37 cellular contexts compared by ENCODE assay signal in genomic region chr19:14320253-14320652, GRCh38.
"Had no signal": no experiment of that assay in that cellular context is flagged by ENCODE, and none has a peak within 500 bp of the region (broad histone marks: within the 10 kb centered on the region; RNA-seq: fewer than 3 reads in every experiment).

No MANE protein-coding gene starts in this region.

- H3K27ac ChIP-seq: adrenal gland, body of pancreas, brain microvascular endothelial cell, breast epithelium, colonic mucosa, VCaP had no signal

- H3K4me3 ChIP-seq: adrenal gland, body of pancreas, breast epithelium, colonic mucosa had no signal

- ATAC-seq: activated CD4-positive, CD25-positive, alpha-beta regulatory T cell treated with anti-CD3 and anti-CD28 coated beads, Interleukin-2, amount 50 U/mL, for 24 hours; activated CD8-positive, alpha-beta T cell treated with anti-CD3 and anti-CD28 coated beads for 36 hours; activated naive CD4-positive, alpha-beta T cell treated with anti-CD3 and anti-CD28 coated beads, Interleukin-2, amount 50 U/mL, for 72 hours; activated T-cell treated with anti-CD3 and anti-CD28 coated beads, Interleukin-2, amount 50 U/mL, for 4 hours; activated T-cell treated with anti-CD3 and anti-CD28 coated beads, Interleukin-2, amount 50 U/mL, for 72 hours; activated T-helper 17 cell treated with anti-CD3 and anti-CD28 coated beads, Interleukin-2, amount 50 U/mL, for 72 hours; body of pancreas; WTC11 had no signal

- H3K9me3 ChIP-seq: adrenal gland, colonic mucosa had no signal

- H3K27ac Mint-ChIP-seq: activated CD4-positive, alpha-beta memory T cell treated with anti-CD3 and anti-CD28 coated beads for 36 hours; activated CD4-positive, alpha-beta T cell treated with anti-CD3 and anti-CD28 coated beads, Interleukin-2, amount 10 ng/mL, durations not matched to agents 24 days and 14 days; activated CD8-positive, alpha-beta T cell treated with anti-CD3 and anti-CD28 coated beads for 36 hours; activated naive CD4-positive, alpha-beta T cell treated with anti-CD3 and anti-CD28 coated beads for 36 hours; activated naive CD8-positive, alpha-beta T cell treated with anti-CD3 and anti-CD28 coated beads for 36 hours; activated T-cell treated with anti-CD3 and anti-CD28 coated beads, Interleukin-2, amount 50 U/mL, for 72 hours; activated T-helper 1 cell treated with anti-CD3 and anti-CD28 coated beads, Interleukin-12 subunit alpha, Interleukin-12 subunit beta, Interleukin-2, Interleukin-4 antibody, amounts not matched to agents 30 ng/mL and 10 ng/mL and 1 ng/mL, durations not matched to agents 14 hours and 24 hours and 36 hours; activated T-helper 17 cell treated with anti-CD3 and anti-CD28 coated beads, Interleukin-2, amount 50 U/mL, for 72 hours; T-helper 1 cell treated with Interleukin-12 subunit alpha and Interleukin-12 subunit beta and Interleukin-4 antibody, amounts not matched to agents 30 μg/mL and 1 μg/mL, for 36 hours; T-helper 2 cell treated with Interferon-gamma antibody and Interleukin-4, amounts not matched to agents 5 μg/mL and 100 μg/mL, for 36 hours; WTC11 had no signal

- H3K27me3 ChIP-seq: brain microvascular endothelial cell, breast epithelium, colonic mucosa had no signal

- H3K36me3 ChIP-seq: adrenal gland, brain microvascular endothelial cell, breast epithelium, colonic mucosa had no signal

- H3K9me3 Mint-ChIP-seq: activated CD4-positive, alpha-beta memory T cell treated with anti-CD3 and anti-CD28 coated beads for 36 hours; activated CD4-positive, alpha-beta T cell treated with anti-CD3 and anti-CD28 coated beads, Interleukin-2, amount 10 ng/mL, durations not matched to agents 24 days and 14 days; activated CD8-positive, alpha-beta T cell treated with anti-CD3 and anti-CD28 coated beads for 36 hours; activated naive CD4-positive, alpha-beta T cell treated with anti-CD3 and anti-CD28 coated beads for 36 hours; activated naive CD4-positive, alpha-beta T cell treated with anti-CD3 and anti-CD28 coated beads, Interleukin-2, amount 50 U/mL, for 72 hours; activated naive CD8-positive, alpha-beta T cell treated with anti-CD3 and anti-CD28 coated beads for 36 hours; activated T-cell treated with anti-CD3 and anti-CD28 coated beads, Interleukin-2, amount 50 U/mL, for 4 hours; activated T-cell treated with anti-CD3 and anti-CD28 coated beads, Interleukin-2, amount 50 U/mL, for 72 hours; activated T-helper 1 cell treated with anti-CD3 and anti-CD28 coated beads, Interleukin-12 subunit alpha, Interleukin-12 subunit beta, Interleukin-2, Interleukin-4 antibody, amounts not matched to agents 30 ng/mL and 10 ng/mL and 1 ng/mL, durations not matched to agents 14 hours and 24 hours and 36 hours; activated T-helper 17 cell treated with anti-CD3 and anti-CD28 coated beads, Interleukin-2, amount 50 U/mL, for 72 hours; T-helper 1 cell treated with Interleukin-12 subunit alpha and Interleukin-12 subunit beta and Interleukin-4 antibody, amounts not matched to agents 30 μg/mL and 1 μg/mL, for 36 hours; T-helper 2 cell treated with Interferon-gamma antibody and Interleukin-4, amounts not matched to agents 5 μg/mL and 100 μg/mL, for 36 hours had no signal

- H3K4me3 Mint-ChIP-seq: activated CD4-positive, alpha-beta memory T cell treated with anti-CD3 and anti-CD28 coated beads for 36 hours; activated CD4-positive, alpha-beta T cell treated with anti-CD3 and anti-CD28 coated beads, Interleukin-2, amount 10 ng/mL, durations not matched to agents 24 days and 14 days; activated CD8-positive, alpha-beta T cell treated with anti-CD3 and anti-CD28 coated beads for 36 hours; activated naive CD4-positive, alpha-beta T cell treated with anti-CD3 and anti-CD28 coated beads for 36 hours; activated naive CD8-positive, alpha-beta T cell treated with anti-CD3 and anti-CD28 coated beads for 36 hours; activated T-cell treated with anti-CD3 and anti-CD28 coated beads, Interleukin-2, amount 50 U/mL, for 4 hours; activated T-cell treated with anti-CD3 and anti-CD28 coated beads, Interleukin-2, amount 50 U/mL, for 72 hours; activated T-helper 1 cell treated with anti-CD3 and anti-CD28 coated beads, Interleukin-12 subunit alpha, Interleukin-12 subunit beta, Interleukin-2, Interleukin-4 antibody, amounts not matched to agents 30 ng/mL and 10 ng/mL and 1 ng/mL, durations not matched to agents 14 hours and 24 hours and 36 hours; activated T-helper 17 cell treated with anti-CD3 and anti-CD28 coated beads, Interleukin-2, amount 50 U/mL, for 72 hours; T-helper 1 cell treated with Interleukin-12 subunit alpha and Interleukin-12 subunit beta and Interleukin-4 antibody, amounts not matched to agents 30 μg/mL and 1 μg/mL, for 36 hours; T-helper 2 cell treated with Interferon-gamma antibody and Interleukin-4, amounts not matched to agents 5 μg/mL and 100 μg/mL, for 36 hours; WTC11 had no signal

- H3K27me3 Mint-ChIP-seq: activated CD4-positive, alpha-beta memory T cell treated with anti-CD3 and anti-CD28 coated beads for 36 hours; activated CD8-positive, alpha-beta T cell treated with anti-CD3 and anti-CD28 coated beads for 36 hours; activated naive CD8-positive, alpha-beta T cell treated with anti-CD3 and anti-CD28 coated beads for 36 hours; activated T-helper 17 cell treated with anti-CD3 and anti-CD28 coated beads, Interleukin-2, amount 50 U/mL, for 72 hours had no signal

- H3K4me1 ChIP-seq: adrenal gland, body of pancreas, breast epithelium, colonic mucosa had no signal

- H3K36me3 Mint-ChIP-seq: activated CD4-positive, alpha-beta memory T cell treated with anti-CD3 and anti-CD28 coated beads for 36 hours; activated naive CD4-positive, alpha-beta T cell treated with anti-CD3 and anti-CD28 coated beads, Interleukin-2, amount 50 U/mL, for 72 hours; activated naive CD8-positive, alpha-beta T cell treated with anti-CD3 and anti-CD28 coated beads for 36 hours; WTC11 had no signal

- DNase-seq: activated CD4-positive, alpha-beta memory T cell treated with anti-CD3 and anti-CD28 coated beads for 36 hours; activated CD4-positive, alpha-beta T cell treated with anti-CD3 and anti-CD28 coated beads for 1 hour; activated CD4-positive, alpha-beta T cell treated with anti-CD3 and anti-CD28 coated beads for 4 hours; activated CD4-positive, alpha-beta T cell treated with anti-CD3 and anti-CD28 coated beads, Interleukin-2, amount 10 ng/mL, durations not matched to agents 24 days and 14 days; activated CD4-positive, alpha-beta T cell treated with anti-CD3 and anti-CD28 coated beads, Interleukin-2, amount 50 U/mL, for 1 hour; activated CD4-positive, alpha-beta T cell treated with anti-CD3 and anti-CD28 coated beads, Interleukin-2, amount 50 U/mL, for 4 hours; activated CD4-positive, CD25-positive, alpha-beta regulatory T cell; activated CD8-positive, alpha-beta memory T cell treated with anti-CD3 and anti-CD28 coated beads, Interleukin-2, amount 50 U/mL, for 4 hours; activated CD8-positive, alpha-beta T cell treated with anti-CD3 and anti-CD28 coated beads for 36 hours; activated effector memory CD4-positive, alpha-beta T cell treated with anti-CD3 and anti-CD28 coated beads, Interleukin-2, amount 50 U/mL, for 16 hours; activated gamma-delta T cell treated with Interleukin-2 at 50 U/mL for 16 hours; activated naive CD4-positive, alpha-beta T cell; activated naive CD4-positive, alpha-beta T cell treated with anti-CD3 and anti-CD28 coated beads for 36 hours; activated naive CD4-positive, alpha-beta T cell treated with anti-CD3 and anti-CD28 coated beads, Interleukin-2, amount 50 U/mL, for 16 hours; activated naive CD8-positive, alpha-beta T cell treated with anti-CD3 and anti-CD28 coated beads for 36 hours; activated T-cell treated with anti-CD3 and anti-CD28 coated beads for 4 hours; activated T-cell treated with anti-CD3 and anti-CD28 coated beads, Interleukin-2, amount 50 U/mL, for 1 hour; activated T-cell treated with anti-CD3 and anti-CD28 coated beads, Interleukin-2, amount 50 U/mL, for 4 hours; activated T-cell treated with anti-CD3 and anti-CD28 coated beads, Interleukin-2, amount 50 U/mL, for 72 hours; adrenal gland; amniotic stem cell; aorta; body of pancreas; brain microvascular endothelial cell; central memory CD4-positive, alpha-beta T cell; colonic mucosa; T-helper 2 cell; T-helper 9 cell had no signal

- H3K4me1 Mint-ChIP-seq: activated CD4-positive, alpha-beta T cell treated with anti-CD3 and anti-CD28 coated beads, Interleukin-2, amount 10 ng/mL, durations not matched to agents 24 days and 14 days; activated naive CD8-positive, alpha-beta T cell treated with anti-CD3 and anti-CD28 coated beads for 36 hours; activated T-helper 17 cell treated with anti-CD3 and anti-CD28 coated beads, Interleukin-2, amount 50 U/mL, for 72 hours had no signal
